ENCODE assay signal across 8 cellular contexts in genomic region chr14:54564799-54565235, GRCh38. TPM values are rescaled to one million over a fixed set of nuclear protein-coding genes. Genes with fewer than 3 reads are reported as not detected.
DNase-seq lines count a peak whose midpoint lies in the region; ATAC-seq, FAIRE-seq and TF ChIP-seq lines count a peak whose summit lies in the region.

No MANE protein-coding gene starts in this region.

- ATAC-seq in stimulated activated naive CD8-positive, alpha-beta T cell treated with anti-CD3 and anti-CD28 coated beads, Interleukin-15, Interleukin-2, amounts not matched to agents 100 U/mL and 50 U/mL, for 24 hours: peak; percentile 23
- ATAC-seq in GM19467 (IDR thresholded peaks at IDR 0.05; ENCODE audit: unreplicated experiment): no peak

- H3K4me1 ChIP-seq in A673 (ENCODE audit: insufficient read depth, low read length, poor library complexity, severe bottlenecking): peaks cover 13% of the 10 kb centered on the region

- H3K27me3 ChIP-seq in A673 (replicated peaks; ENCODE audit: insufficient read depth, low read depth, low read length, poor library complexity) (no peaks in the 10 kb centered on the region), layer of hippocampus (ENCODE audit: control insufficient read depth, insufficient read depth, low read length) (no peaks in the 10 kb centered on the region)

- no peaks in the 10 kb centered on the region for H3K36me3 ChIP-seq in A673 (ENCODE audit: insufficient read depth, low read length, poor library complexity, severe bottlenecking)

- H3K27ac ChIP-seq in A673 (ENCODE audit: low read depth, low read length, poor library complexity, severe bottlenecking) (peak overlapping the region; percentile 77), layer of hippocampus (ENCODE audit: low read depth, low read length) (peak overlapping the region; percentile 92)

- intact Hi-C loops in A673 (cut with micrococcal nuclease; ENCODE audit: unreplicated experiment): loop anchor here (1.0 to 10.0 kb wide), 6 partner anchors 77 to 420 kb away; no protein-coding TSS in a partner anchor

- no peak for TF ChIP-seq POLR2A in GM12891 (IDR thresholded peaks at IDR 0.05; ENCODE audit: low read depth, low read length)

- BruUV-seq in A673 (replicated peaks; lab: Mats Ljungman, UMichigan): no TSS peak

- DNase-seq in A673 (ENCODE audit: low spot score) (peak; percentile 80), GM12891 (ENCODE audit: insufficient read length, low spot score) (no peak), NCI-H524 (lab: John Stamatoyannopoulos, UW) (peak; percentile 74 to 82), cardiac fibroblast (ENCODE audit: low read depth in 2 of 2) (peak; percentile 78), NCI-H1436 treated with DMSO at 0.1 percent for 48 hours (lab: John Stamatoyannopoulos, UW) (no peak)
- no peak for DNase-seq in stimulated activated naive CD8-positive, alpha-beta T cell treated with anti-CD3 and anti-CD28 coated beads, Interleukin-15, Interleukin-2, amounts not matched to agents 100 U/mL and 50 U/mL, for 24 hours

- POLR2A ChIA-PET in A673 (lab: Charles Lee; ENCODE audit: low non-redundant PET): interaction anchor here (0.6 kb wide), 1 partner anchor 73 kb away, joined by 3 read pairs; no protein-coding TSS in a partner anchor

- FAIRE-seq in GM12891 (lab: Jason Lieb, UNC): peak; percentile 80

- no peaks in the 10 kb centered on the region for H3K9me3 ChIP-seq in A673 (ENCODE audit: low read depth, low read length, poor library complexity, severe bottlenecking)

- H3K4me3 ChIP-seq in A673 (ENCODE audit: low read depth, low read length, poor library complexity, severe bottlenecking): peak overlapping the region; percentile 87
- H3K4me3 ChIP-seq in cardiac fibroblast (replicated peaks in 1 of 2; ENCODE audit: low read depth in 2 of 2, low read length in 2 of 2): peak overlapping the region; percentile 62 to 75

- no peak for TF ChIP-seq CTCF in A673 (conservative IDR thresholded peaks at IDR 0.05; ENCODE audit: low read depth, low read length)
- TF ChIP-seq CTCF in cardiac fibroblast (IDR thresholded peaks at IDR 0.05; ENCODE audit: low read depth, low read length): no peak

- CTCF ChIA-PET in A673 (lab: Charles Lee): interaction anchor here (0.6 to 3.9 kb wide), 8 partner anchors 88 to 1017 kb away, joined by 3 to 48 read pairs (median 6); no protein-coding TSS in a partner anchor

TF ChIP-seq in GM12891, 5 proteins besides CTCF, POLR2A, EP300 and RAD21:
- TF ChIP-seq POU2F2 (IDR thresholded peaks at IDR 0.05; ENCODE audit: low read depth, low read length): no peak
- TF ChIP-seq SPI1 (IDR thresholded peaks at IDR 0.05; ENCODE audit: low read depth, low read length): no peak
- no peak for TF ChIP-seq POLR2AphosphoS5 (IDR thresholded peaks at IDR 0.05; ENCODE audit: low read depth, low read length)
- TF ChIP-seq PAX5 (IDR thresholded peaks at IDR 0.05; ENCODE audit: insufficient read depth, low read length, severe bottlenecking): no peak
- TF ChIP-seq TAF1 (IDR thresholded peaks at IDR 0.05; ENCODE audit: low read depth, low read length): no peak

RNA-seq across cellular contexts. Expression of gene SAMD4A, which starts 2.1 kb away (rescaled TPM):
- total RNA-seq in A673 (2021): 19.8 and 26.5 TPM in 2 replicates
- polyA plus RNA-seq in GM12891 (2012; ENCODE audit: low read depth, missing spikeins): 2.1 TPM

RNA-seq across cellular contexts. Expression of gene CGRRF1, which starts 55.1 kb away (rescaled TPM):
- total RNA-seq in A673 (2021): 11.2 and 15.6 TPM in 2 replicates
- polyA plus RNA-seq in GM12891 (2012; ENCODE audit: low read depth, missing spikeins): 13.9 TPM

Comparison
In these comparisons a context has a peak if more than half of its experiments do, and no peak if none do; other contexts are left out.
1. DNase-seq: peak in A673 (single experiment), NCI-H524 (2 of 2) and cardiac fibroblast (2 of 2); none in GM12891 (single experiment), stimulated activated naive CD8-positive, alpha-beta T cell treated with anti-CD3 and anti-CD28 coated beads, Interleukin-15, Interleukin-2, amounts not matched to agents 100 U/mL and 50 U/mL, for 24 hours (single experiment) and NCI-H1436 treated with DMSO at 0.1 percent for 48 hours (single experiment).